In the genomic region with DNA sequence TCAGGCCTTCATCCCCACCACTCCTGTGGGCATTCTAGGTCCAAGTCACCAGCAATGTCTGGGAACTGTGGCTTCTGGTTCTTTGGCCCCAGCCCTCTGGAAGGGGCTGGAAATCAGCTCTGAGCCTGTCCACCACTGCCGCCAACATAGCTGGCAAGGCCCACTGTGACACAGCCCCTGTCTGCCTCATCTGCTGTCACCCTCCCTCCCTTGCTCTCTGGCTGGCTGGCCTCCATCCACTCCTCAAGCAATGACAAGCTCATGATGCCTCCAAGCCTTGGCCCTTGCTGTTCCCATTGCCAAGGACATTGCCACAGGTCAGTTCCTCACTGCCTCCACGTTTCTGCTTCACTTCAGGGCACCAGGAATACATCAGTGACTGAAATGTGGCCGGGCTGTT, we compare ENCODE assay signal across 1 cellular context.
TF ChIP-seq lines count a peak whose summit lies in the region.

No MANE protein-coding gene starts in this region.

TF ChIP-seq in H1, 55 proteins besides CTCF, POLR2A, EP300 and RAD21 (continued from another document):
- TF ChIP-seq, protein P1, sequence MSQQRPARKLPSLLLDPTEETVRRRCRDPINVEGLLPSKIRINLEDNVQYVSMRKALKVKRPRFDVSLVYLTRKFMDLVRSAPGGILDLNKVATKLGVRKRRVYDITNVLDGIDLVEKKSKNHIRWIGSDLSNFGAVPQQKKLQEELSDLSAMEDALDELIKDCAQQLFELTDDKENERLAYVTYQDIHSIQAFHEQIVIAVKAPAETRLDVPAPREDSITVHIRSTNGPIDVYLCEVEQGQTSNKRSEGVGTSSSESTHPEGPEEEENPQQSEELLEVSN (IDR thresholded peaks at IDR 0.05): no peak
- TF ChIP-seq TCF12 (IDR thresholded peaks at IDR 0.05; ENCODE audit: low read depth, low read length) (no peak), JUND (IDR thresholded peaks at IDR 0.05; ENCODE audit: low read length) (no peak), TEAD4 (IDR thresholded peaks at IDR 0.05; ENCODE audit: low read depth, low read length) (no peak), JUN (IDR thresholded peaks at IDR 0.05; ENCODE audit: low read depth, low read length) (no peak), KDM5A (IDR thresholded peaks at IDR 0.05; ENCODE audit: low read length) (no peak), EGR1 (IDR thresholded peaks at IDR 0.05; ENCODE audit: borderline replicate concordance, low read depth, low read length) (no peak), CREB1 (IDR thresholded peaks at IDR 0.05) (no peak), GTF2F1 (IDR thresholded peaks at IDR 0.05; ENCODE audit: borderline replicate concordance, low read depth, low read length) (no peak), KDM4A (IDR thresholded peaks at IDR 0.05; ENCODE audit: low read depth, low read length, severe bottlenecking) (no peak)
